ENCODE assay signal across 18 cellular contexts in genomic region chr7:149716932-149717307, GRCh38. TPM values are rescaled to one million over a fixed set of nuclear protein-coding genes. Genes with fewer than 3 reads are reported as not detected.
DNase-seq lines count a peak whose midpoint lies in the region; ATAC-seq and TF ChIP-seq lines count a peak whose summit lies in the region.
"Had no signal": no experiment of that assay in that cellular context is flagged by ENCODE, and none has a peak within 500 bp of the region (broad histone marks: within the 10 kb centered on the region; RNA-seq: fewer than 3 reads in every experiment).

No MANE protein-coding gene starts in this region.

- peaks cover 16% of the 10 kb centered on the region for H3K27me3 Mint-ChIP-seq in activated naive CD4-positive, alpha-beta T cell treated with anti-CD3 and anti-CD28 coated beads, Interleukin-2, amount 10 ng/mL, durations not matched to agents 7 days and 5 days
- H3K27me3 Mint-ChIP-seq in activated naive CD4-positive, alpha-beta T cell treated with anti-CD3 and anti-CD28 coated beads for 36 hours (ENCODE audit: low read depth): no peaks in the 10 kb centered on the region
- H3K27me3 Mint-ChIP-seq in WTC11 (ENCODE audit: low read depth): peaks cover 16% of the 10 kb centered on the region
- peaks cover 8% of the 10 kb centered on the region for H3K27me3 Mint-ChIP-seq in stimulated activated naive CD8-positive, alpha-beta T cell treated with anti-CD3 and anti-CD28 coated beads, Interleukin-15, amount 100 ng/mL, for 72 hours
- H3K27me3 Mint-ChIP-seq: memory B cell; stimulated activated memory B cell treated with anti-CD40 and anti-IgM and Interleukin-4, amounts not matched to agents 10 μg/mL and 1 μg/mL and 100 μg/mL, for 72 hours had no signal

- TF ChIP-seq POLR2A in spleen (IDR thresholded peaks at IDR 0.05): no peak

- H3K36me3 Mint-ChIP-seq in activated naive CD4-positive, alpha-beta T cell treated with anti-CD3 and anti-CD28 coated beads, Interleukin-2, amount 10 ng/mL, durations not matched to agents 7 days and 5 days: peaks cover 6% of the 10 kb centered on the region
- no peaks in the 10 kb centered on the region for H3K36me3 Mint-ChIP-seq in activated naive CD4-positive, alpha-beta T cell treated with anti-CD3 and anti-CD28 coated beads for 36 hours (ENCODE audit: low read depth)
- peaks cover 8% of the 10 kb centered on the region for H3K36me3 Mint-ChIP-seq in WTC11

- TF ChIP-seq CTCF in WTC11 (IDR thresholded peaks at IDR 0.05) (no peak), left ventricle myocardium inferior (IDR thresholded peaks at IDR 0.05; ENCODE audit: borderline replicate concordance) (no peak), spleen (IDR thresholded peaks at IDR 0.05 in 8 of 11, conservative IDR thresholded peaks at IDR 0.05 in 3 of 11) (no peak)

- peak overlapping the region; percentile 40 for H3K4me3 Mint-ChIP-seq in activated naive CD4-positive, alpha-beta T cell treated with anti-CD3 and anti-CD28 coated beads, Interleukin-2, amount 10 ng/mL, durations not matched to agents 7 days and 5 days
- no peak overlapping the region for H3K4me3 Mint-ChIP-seq in activated naive CD4-positive, alpha-beta T cell treated with anti-CD3 and anti-CD28 coated beads for 36 hours
- H3K4me3 Mint-ChIP-seq in WTC11: peak overlapping the region; percentile 12
- H3K4me3 Mint-ChIP-seq in stimulated activated naive CD8-positive, alpha-beta T cell treated with anti-CD3 and anti-CD28 coated beads, Interleukin-15, amount 100 ng/mL, for 72 hours: no peak overlapping the region
- H3K4me3 Mint-ChIP-seq: memory B cell; stimulated activated memory B cell treated with anti-CD40 and anti-IgM and Interleukin-4, amounts not matched to agents 10 μg/mL and 1 μg/mL and 100 μg/mL, for 72 hours had no signal

- POLR2A ChIA-PET in WTC11 (lab: Charles Lee): no interaction called here

- intact Hi-C loops in activated naive CD4-positive, alpha-beta T cell treated with anti-CD3 and anti-CD28 coated beads for 36 hours (cut with micrococcal nuclease): loop anchor here (10.0 kb wide), 4 partner anchors 292 to 692 kb away; partner anchors contain the start of genes PDIA4 and ZNF425
- intact Hi-C loops in left ventricle myocardium inferior (cut with micrococcal nuclease): no loop called here
- intact Hi-C loops in spleen (cut with DNase I; ENCODE audit: low total_unique reads): no loop called here

- H3K27me3 ChIP-seq in left ventricle myocardium inferior (ENCODE audit: low read depth): no peaks in the 10 kb centered on the region
- no peaks in the 10 kb centered on the region for H3K27me3 ChIP-seq in spleen (replicated peaks in 1 of 7)
- H3K27me3 ChIP-seq: vagina had no signal

- H3K4me3 ChIP-seq in left ventricle myocardium inferior (peak overlapping the region; percentile 86), spleen (no peak overlapping the region)
- H3K4me3 ChIP-seq: vagina had no signal

- no peak for ATAC-seq in WTC11
- ATAC-seq in stimulated activated naive CD8-positive, alpha-beta T cell treated with anti-CD3 and anti-CD28 coated beads, Interleukin-15, amount 100 ng/mL, for 72 hours: no peak
- ATAC-seq: activated CD4-positive, CD25-positive, alpha-beta regulatory T cell treated with anti-CD3 and anti-CD28 coated beads, Interleukin-2, amount 50 U/mL, for 24 hours; stimulated activated memory B cell treated with anti-CD40 and anti-IgM and Interleukin-4, amounts not matched to agents 10 μg/mL and 1 μg/mL and 100 μg/mL, for 72 hours had no signal

- H3K27ac Mint-ChIP-seq in activated naive CD4-positive, alpha-beta T cell treated with anti-CD3 and anti-CD28 coated beads, Interleukin-2, amount 10 ng/mL, durations not matched to agents 7 days and 5 days: no peak overlapping the region
- H3K27ac Mint-ChIP-seq in activated naive CD4-positive, alpha-beta T cell treated with anti-CD3 and anti-CD28 coated beads for 36 hours: no peak overlapping the region
- H3K27ac Mint-ChIP-seq in WTC11: no peak overlapping the region
- H3K27ac Mint-ChIP-seq in stimulated activated naive CD8-positive, alpha-beta T cell treated with anti-CD3 and anti-CD28 coated beads, Interleukin-15, amount 100 ng/mL, for 72 hours: no peak overlapping the region

- H3K9me3 ChIP-seq in left ventricle myocardium inferior (replicated peaks): peaks cover 6% of the 10 kb centered on the region
- peaks cover 0 to 10% (median 2%) of the 10 kb centered on the region in 8 donors for H3K9me3 ChIP-seq in spleen
- H3K9me3 ChIP-seq: vagina had no signal

- 78 to 96% (median 95%) methylated on average over 3 to 4 of the region's 4 CpGs for WGBS in spleen, 5 donors

- H3K4me1 Mint-ChIP-seq in activated naive CD4-positive, alpha-beta T cell treated with anti-CD3 and anti-CD28 coated beads, Interleukin-2, amount 10 ng/mL, durations not matched to agents 7 days and 5 days: peaks cover 22% of the 10 kb centered on the region
- peaks cover 17% of the 10 kb centered on the region for H3K4me1 Mint-ChIP-seq in activated naive CD4-positive, alpha-beta T cell treated with anti-CD3 and anti-CD28 coated beads for 36 hours (ENCODE audit: low read depth)
- peaks cover 14% of the 10 kb centered on the region for H3K4me1 Mint-ChIP-seq in WTC11
- H3K4me1 Mint-ChIP-seq in stimulated activated naive CD8-positive, alpha-beta T cell treated with anti-CD3 and anti-CD28 coated beads, Interleukin-15, amount 100 ng/mL, for 72 hours: peaks cover 69% of the 10 kb centered on the region

- H3K4me1 ChIP-seq in left ventricle myocardium inferior (peaks cover 76% of the 10 kb centered on the region), spleen (peaks cover 7 to 46% (median 22%) of the 10 kb centered on the region in 6 donors)

- H3K9me3 Mint-ChIP-seq in activated naive CD4-positive, alpha-beta T cell treated with anti-CD3 and anti-CD28 coated beads, Interleukin-2, amount 10 ng/mL, durations not matched to agents 7 days and 5 days: peaks cover 6% of the 10 kb centered on the region
- peaks cover under 1% of the 10 kb centered on the region for H3K9me3 Mint-ChIP-seq in activated naive CD4-positive, alpha-beta T cell treated with anti-CD3 and anti-CD28 coated beads for 36 hours
- peaks cover 2% of the 10 kb centered on the region for H3K9me3 Mint-ChIP-seq in WTC11
- peaks cover under 1 to 10% of the 10 kb centered on the region in 2 donors for H3K9me3 Mint-ChIP-seq in stimulated activated naive CD8-positive, alpha-beta T cell treated with anti-CD3 and anti-CD28 coated beads, Interleukin-15, amount 100 ng/mL, for 72 hours
- H3K9me3 Mint-ChIP-seq: memory B cell; stimulated activated memory B cell treated with anti-CD40 and anti-IgM and Interleukin-4, amounts not matched to agents 10 μg/mL and 1 μg/mL and 100 μg/mL, for 72 hours had no signal

- H3K36me3 ChIP-seq in left ventricle myocardium inferior: peaks cover 12% of the 10 kb centered on the region
- peaks cover 0 to 30% (median 14%) of the 10 kb centered on the region in 6 donors for H3K36me3 ChIP-seq in spleen

- CTCF ChIA-PET in activated naive CD4-positive, alpha-beta T cell treated with anti-CD3 and anti-CD28 coated beads, Interleukin-2, amount 10 ng/mL, durations not matched to agents 7 days and 5 days (lab: Charles Lee): interaction anchor here (0.6 kb wide), 1 partner anchor 393 kb away, joined by 3 read pairs; no protein-coding TSS in a partner anchor
- CTCF ChIA-PET in activated naive CD4-positive, alpha-beta T cell treated with anti-CD3 and anti-CD28 coated beads for 36 hours (lab: Charles Lee): interaction anchor here (0.7 kb wide), 1 partner anchor 59 kb away, joined by 3 read pairs; no protein-coding TSS in a partner anchor
- CTCF ChIA-PET in WTC11 (lab: Charles Lee): interaction anchor here (0.6 to 3.8 kb wide), 5 partner anchors 12 to 92 kb away, joined by 3 to 28 read pairs (median 4); no protein-coding TSS in a partner anchor

- no peak for DNase-seq in activated naive CD4-positive, alpha-beta T cell treated with anti-CD3 and anti-CD28 coated beads, Interleukin-2, amount 10 ng/mL, durations not matched to agents 7 days and 5 days
- no peak for DNase-seq in activated naive CD4-positive, alpha-beta T cell treated with anti-CD3 and anti-CD28 coated beads for 36 hours
- no peak for DNase-seq in WTC11 (ENCODE audit: low spot score)
- no peak for DNase-seq in left ventricle myocardium inferior
- peak; percentile 41 for DNase-seq in spleen
- DNase-seq in activated naive CD4-positive, alpha-beta T cell (lab: John Stamatoyannopoulos, UW): no peak
- no peak for DNase-seq in C1 segment of cervical spinal cord (lab: John Stamatoyannopoulos, UW)
- DNase-seq in stimulated activated naive CD8-positive, alpha-beta T cell treated with anti-CD3 and anti-CD28 coated beads, Interleukin-15, amount 100 ng/mL, for 72 hours: no peak
- DNase-seq: cerebellar nuclear complex, GDM1, H7, NCI-H1048, NCI-H748 treated with DMSO at 0.1 percent for 48 hours, PC-3 had no signal

- H3K27ac ChIP-seq in left ventricle myocardium inferior (replicated peaks) (peak overlapping the region; percentile 92), spleen (no peak overlapping the region)

TF ChIP-seq in WTC11, 78 proteins besides CTCF, POLR2A, EP300 and RAD21:
- no peak for TF ChIP-seq ELF4 (CRISPR knock-in tag; IDR thresholded peaks at IDR 0.05; ENCODE audit: low read depth)
- TF ChIP-seq HMGA2 (CRISPR knock-in tag; IDR thresholded peaks at IDR 0.05): no peak

RNA-seq across cellular contexts. Expression of gene ZNF467, which starts 56.5 kb away (rescaled TPM):
- total RNA-seq in activated naive CD4-positive, alpha-beta T cell treated with anti-CD3 and anti-CD28 coated beads for 36 hours: under 1 TPM; 0.47 to 0.93 TPM
- total RNA-seq in WTC11 (2021) (0.70 to 1.2 TPM (median 0.73 TPM) in 3 replicates), left ventricle myocardium inferior (5.2 TPM), spleen (10 to 100 TPM; 25.5 to 48.5 (median 37.6) TPM)
- 10 to 100 TPM in 2 of 3 donors, 1 to 10 TPM in 1; 6.0 to 15.2 (median 12.8) TPM for polyA plus RNA-seq in spleen

Comparison
In these comparisons a context has a peak if more than half of its experiments do, and no peak if none do; other contexts are left out.
1. H3K4me3 Mint-ChIP-seq: peak in activated naive CD4-positive, alpha-beta T cell treated with anti-CD3 and anti-CD28 coated beads, Interleukin-2, amount 10 ng/mL, durations not matched to agents 7 days and 5 days (single experiment) and WTC11 (single experiment); none in activated naive CD4-positive, alpha-beta T cell treated with anti-CD3 and anti-CD28 coated beads for 36 hours (single experiment) and stimulated activated naive CD8-positive, alpha-beta T cell treated with anti-CD3 and anti-CD28 coated beads, Interleukin-15, amount 100 ng/mL, for 72 hours (0 of 2).